In genomic region chr5:176647030-176647869, GRCh38 we compare ENCODE assay signal across 8 cellular contexts. TPM values are rescaled to one million over a fixed set of nuclear protein-coding genes. Genes with fewer than 3 reads are reported as not detected.
DNase-seq lines count a peak whose midpoint lies in the region; ATAC-seq lines count a peak whose summit lies in the region.

A gene with protein sequence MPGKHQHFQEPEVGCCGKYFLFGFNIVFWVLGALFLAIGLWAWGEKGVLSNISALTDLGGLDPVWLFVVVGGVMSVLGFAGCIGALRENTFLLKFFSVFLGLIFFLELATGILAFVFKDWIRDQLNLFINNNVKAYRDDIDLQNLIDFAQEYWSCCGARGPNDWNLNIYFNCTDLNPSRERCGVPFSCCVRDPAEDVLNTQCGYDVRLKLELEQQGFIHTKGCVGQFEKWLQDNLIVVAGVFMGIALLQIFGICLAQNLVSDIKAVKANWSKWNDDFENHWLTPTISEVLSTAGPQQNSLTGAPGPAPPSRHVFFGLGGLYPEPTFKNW (plus strand): TSS chr5:176647484. CDS start chr5:176647616, 132 bp downstream.

- H3K36me3 ChIP-seq in HUES48 (ENCODE audit: control insufficient read depth, insufficient read depth, low read length) (no peaks in the 10 kb centered on the region), NT2/D1 (ENCODE audit: insufficient read depth, insufficient read length, low read length) (peaks cover 3% of the 10 kb centered on the region), endocrine pancreas (ENCODE audit: control insufficient read depth, insufficient read depth, low read length) (no peaks in the 10 kb centered on the region), mesendoderm (ENCODE audit: control insufficient read depth, insufficient read depth, low read length) (no peaks in the 10 kb centered on the region)

- H4K5ac ChIP-seq in mesendoderm (ENCODE audit: low read length), result peak within 1 kb of the TSS; percentile 85

- H2BK5ac ChIP-seq in mesendoderm (ENCODE audit: low read length), result no peak within 1 kb of the TSS

- peak; percentile 89 for ATAC-seq in GM21390 (IDR thresholded peaks at IDR 0.05; ENCODE audit: unreplicated experiment)
- ATAC-seq in activated CD8-positive, alpha-beta memory T cell treated with anti-CD3 and anti-CD28 coated beads, Interleukin-2, amount 10 ng/mL, durations not matched to agents 7 days and 5 days, result peak; percentile 96

- no CpG with 5 or more reads among the region's 64 CpGs for WGBS in mesendoderm (ENCODE audit: extremely low coverage, insufficient coverage, low lambda C conversion rate)

- in situ Hi-C loops in Caki2 (cut with HindIII; ENCODE audit: low pct_unique_long_range_greater_than_20kb, low sequenced_read_pairs), result no loop called here

- H3K79me1 ChIP-seq in mesendoderm (ENCODE audit: low read length), result peaks cover 11% of the 10 kb centered on the region

- H3K4me1 Mint-ChIP-seq in activated CD8-positive, alpha-beta memory T cell treated with anti-CD3 and anti-CD28 coated beads, Interleukin-2, amount 10 ng/mL, durations not matched to agents 7 days and 5 days, result peaks cover 40% of the 10 kb centered on the region

- H3K27ac Mint-ChIP-seq in activated CD8-positive, alpha-beta memory T cell treated with anti-CD3 and anti-CD28 coated beads, Interleukin-2, amount 10 ng/mL, durations not matched to agents 7 days and 5 days, result peak within 1 kb of the TSS; percentile 87

- no peaks in the 10 kb centered on the region for H3K9me3 Mint-ChIP-seq in activated CD8-positive, alpha-beta memory T cell treated with anti-CD3 and anti-CD28 coated beads, Interleukin-2, amount 10 ng/mL, durations not matched to agents 7 days and 5 days (ENCODE audit: low read depth)

- peak within 1 kb of the TSS; percentile 78 for H3K27ac ChIP-seq in HUES48 (ENCODE audit: low read depth, low read length)
- no peak within 1 kb of the TSS for H3K27ac ChIP-seq in mesendoderm (ENCODE audit: low read depth, low read length)

- H4K8ac ChIP-seq in mesendoderm (ENCODE audit: low read depth, low read length), result peak within 1 kb of the TSS; percentile 7

- peak within 1 kb of the TSS; percentile 87 for H3K4me2 ChIP-seq in mesendoderm (ENCODE audit: low read length)

- CTCF ChIA-PET in activated CD8-positive, alpha-beta memory T cell treated with anti-CD3 and anti-CD28 coated beads, Interleukin-2, amount 10 ng/mL, durations not matched to agents 7 days and 5 days (lab: Charles Lee), result interaction anchor here (0.6 to 12.3 kb wide), 8 partner anchors 12 to 238 kb away, joined by 3 to 124 read pairs (median 3); partner anchors contain the start of gene CLTB

- peak within 1 kb of the TSS; percentile 87 for H3K56ac ChIP-seq in mesendoderm (ENCODE audit: low read length)

- H3K27me3 ChIP-seq in HUES48 (ENCODE audit: control insufficient read depth, insufficient read depth, low read length), result no peaks in the 10 kb centered on the region
- no peaks in the 10 kb centered on the region for H3K27me3 ChIP-seq in NT2/D1 (ENCODE audit: insufficient read depth, insufficient read length)
- no peaks in the 10 kb centered on the region for H3K27me3 ChIP-seq in endocrine pancreas (ENCODE audit: control insufficient read depth, insufficient read depth, low read length)
- H3K27me3 ChIP-seq in mesendoderm (ENCODE audit: insufficient read depth, low read length, poor library complexity), result no peaks in the 10 kb centered on the region

- H3K4me1 ChIP-seq in HUES48 (ENCODE audit: control insufficient read depth, insufficient read depth, low read length) (peaks cover 30% of the 10 kb centered on the region), NT2/D1 (ENCODE audit: insufficient read depth, insufficient read length) (peaks cover 34% of the 10 kb centered on the region), endocrine pancreas (ENCODE audit: control insufficient read depth, insufficient read depth, low read length) (no peaks in the 10 kb centered on the region), mesendoderm (ENCODE audit: control insufficient read depth, low read depth, low read length) (peaks cover 4% of the 10 kb centered on the region)

- no peaks in the 10 kb centered on the region for H3K36me3 Mint-ChIP-seq in activated CD8-positive, alpha-beta memory T cell treated with anti-CD3 and anti-CD28 coated beads, Interleukin-2, amount 10 ng/mL, durations not matched to agents 7 days and 5 days

- peak within 1 kb of the TSS; percentile 81 for H3K4ac ChIP-seq in mesendoderm (ENCODE audit: low read depth, low read length)

- H3K18ac ChIP-seq in mesendoderm (ENCODE audit: low read length), result peak within 1 kb of the TSS; percentile 87

- H2BK15ac ChIP-seq in mesendoderm (replicated peaks; ENCODE audit: low read depth), result no peak within 1 kb of the TSS

- peaks cover 3% of the 10 kb centered on the region for H3K79me2 ChIP-seq in mesendoderm (ENCODE audit: control insufficient read depth, insufficient read depth, low read length)

- peak within 1 kb of the TSS; percentile 49 for H3K9ac ChIP-seq in HUES48 (ENCODE audit: low read depth, low read length)
- peak within 1 kb of the TSS; percentile 81 for H3K9ac ChIP-seq in NT2/D1 (ENCODE audit: insufficient read length, low read depth)
- peak within 1 kb of the TSS; percentile 84 for H3K9ac ChIP-seq in endocrine pancreas (ENCODE audit: control insufficient read depth, insufficient read depth, low read length)
- peak within 1 kb of the TSS; percentile 86 for H3K9ac ChIP-seq in mesendoderm (ENCODE audit: low read length)

- no peak within 1 kb of the TSS for H2BK120ac ChIP-seq in mesendoderm (ENCODE audit: low read depth, low read length)

- no peaks in the 10 kb centered on the region for H3K27me3 Mint-ChIP-seq in activated CD8-positive, alpha-beta memory T cell treated with anti-CD3 and anti-CD28 coated beads, Interleukin-2, amount 10 ng/mL, durations not matched to agents 7 days and 5 days

- H2AK5ac ChIP-seq in mesendoderm (ENCODE audit: low read length), result peak within 1 kb of the TSS; percentile 85

- DNase-seq in Caki2 (ENCODE audit: low read depth) (peak; percentile 98), NT2/D1 (ENCODE audit: low read depth, low spot score) (peak; percentile 97), mesendoderm (peak; percentile 99)
- peak; percentile 100 for DNase-seq in activated CD8-positive, alpha-beta memory T cell treated with anti-CD3 and anti-CD28 coated beads, Interleukin-2, amount 10 ng/mL, durations not matched to agents 7 days and 5 days
- DNase-seq in stimulated activated CD8-positive, alpha-beta memory T cell treated with anti-CD3 and anti-CD28 coated beads, Interleukin-15, amount 100 ng/mL, for 1 hour (ENCODE audit: low read depth), result peak; percentile 98

- H3K4me3 Mint-ChIP-seq in activated CD8-positive, alpha-beta memory T cell treated with anti-CD3 and anti-CD28 coated beads, Interleukin-2, amount 10 ng/mL, durations not matched to agents 7 days and 5 days, result peak within 1 kb of the TSS; percentile 86

- H3K9me3 ChIP-seq in HUES48 (ENCODE audit: control insufficient read depth, insufficient read depth, low read length) (no peaks in the 10 kb centered on the region), NT2/D1 (ENCODE audit: insufficient read depth, low read length) (no peaks in the 10 kb centered on the region), endocrine pancreas (ENCODE audit: control insufficient read depth, low read length) (no peaks in the 10 kb centered on the region)

- peak within 1 kb of the TSS; percentile 79 for H3K4me3 ChIP-seq in HUES48 (ENCODE audit: low read depth, low read length)
- H3K4me3 ChIP-seq in NT2/D1 (ENCODE audit: insufficient read length, low read depth), result peak within 1 kb of the TSS; percentile 56
- H3K4me3 ChIP-seq in endocrine pancreas (ENCODE audit: control insufficient read depth, insufficient read depth, low read length), result no peak within 1 kb of the TSS
- H3K4me3 ChIP-seq in mesendoderm (ENCODE audit: low read length), result peak within 1 kb of the TSS; percentile 76

- H3K23ac ChIP-seq in mesendoderm (ENCODE audit: low read length), result peak within 1 kb of the TSS; percentile 66

RNA-seq across cellular contexts. Expression of the gene that starts here (rescaled TPM):
- total RNA-seq in Caki2 (2014; rRNA removed; shearing (Covaris generic); ENCODE audit: low replicate concordance), result 93.4 and 126 TPM in 2 replicates
- total RNA-seq in activated CD8-positive, alpha-beta memory T cell treated with anti-CD3 and anti-CD28 coated beads, Interleukin-2, amount 10 ng/mL, durations not matched to agents 7 days and 5 days, result 10 to 100 TPM; 31.5 to 39.2 TPM
- polyA plus RNA-seq in mesendoderm (2013, experiment 1 of 2), result 26.2 TPM
- polyA plus RNA-seq in mesendoderm (2013, experiment 2 of 2), result 27.6 TPM
